24 cellular contexts compared by ENCODE assay signal in genomic region chr13:85719749-85720148, GRCh38.
DNase-seq lines count a peak whose midpoint lies in the region; ATAC-seq, FAIRE-seq and TF ChIP-seq lines count a peak whose summit lies in the region.
"Had no signal": no experiment of that assay in that cellular context is flagged by ENCODE, and none has a peak within 500 bp of the region (broad histone marks: within the 10 kb centered on the region; RNA-seq: fewer than 3 reads in every experiment).

No MANE protein-coding gene starts in this region.

- no peaks in the 10 kb centered on the region for H3K36me3 Mint-ChIP-seq in activated T-helper 2 cell treated with anti-CD3 and anti-CD28 coated beads, Interferon-gamma antibody, Interleukin-2, Interleukin-4, amounts not matched to agents 10 μg/mL and 5 μg/mL and 100 μg/mL, durations not matched to agents 14 hours and 24 hours and 36 hours (ENCODE audit: low read depth)
- no peaks in the 10 kb centered on the region for H3K36me3 Mint-ChIP-seq in naive thymus-derived CD4-positive, alpha-beta T cell
- H3K36me3 Mint-ChIP-seq: CD14-positive monocyte had no signal

- no peaks in the 10 kb centered on the region for H3K9me3 Mint-ChIP-seq in activated T-helper 2 cell treated with anti-CD3 and anti-CD28 coated beads, Interferon-gamma antibody, Interleukin-2, Interleukin-4, amounts not matched to agents 10 μg/mL and 5 μg/mL and 100 μg/mL, durations not matched to agents 14 hours and 24 hours and 36 hours
- H3K9me3 Mint-ChIP-seq in naive thymus-derived CD4-positive, alpha-beta T cell: peaks cover 0 to 13% (median 0%) of the 10 kb centered on the region in 11 donors
- H3K9me3 Mint-ChIP-seq: CD4-positive, alpha-beta T cell; GM23338; HFFc6 had no signal

- CTCF ChIA-PET in A549 (lab: Yijun Ruan, JAX): no interaction called here
- CTCF ChIA-PET in naive thymus-derived CD4-positive, alpha-beta T cell (lab: Charles Lee): no interaction called here

- no peak overlapping the region for H3K18ac ChIP-seq in neuronal stem cell (ENCODE audit: low read length)

- no peak overlapping the region for H3K14ac ChIP-seq in neuronal stem cell (ENCODE audit: low read length)

- 79% methylated on average over 1 of the region's 1 CpG for WGBS in A549 (ENCODE audit: missing lambda C conversion rate)
- WGBS in neuronal stem cell (ENCODE audit: extremely low coverage in 2 of 2, insufficient read length in 2 of 2, insufficient replicate concordance in 1 of 2), 2 donors: no CpG with 5 or more reads among the region's 1 CpG

- H3K79me2 ChIP-seq in Karpas-422 (ENCODE audit: low read length): no peaks in the 10 kb centered on the region

- H3K4me1 ChIP-seq in A549 (peaks cover 13% of the 10 kb centered on the region; the same call in 1 of the 3 replicates), Karpas-422 (ENCODE audit: low read length) (no peaks in the 10 kb centered on the region), neuronal stem cell (ENCODE audit: control insufficient read depth in 2 of 2, insufficient read depth in 1 of 2, low read depth in 1 of 2, low read length in 2 of 2) (no peaks in the 10 kb centered on the region), right atrium auricular region (no peaks in the 10 kb centered on the region)
- no peaks in the 10 kb centered on the region for H3K4me1 ChIP-seq in naive thymus-derived CD4-positive, alpha-beta T cell (ENCODE audit: control insufficient read depth in 2 of 2, insufficient read depth in 2 of 2, low read length in 2 of 2)
- H3K4me1 ChIP-seq: BE2C; BLaER1 treated with 17β-estradiol and CSF1 and Interleukin-3, amounts not matched to agents 10 nM and 100 nM; HAP-1 had no signal

- TF ChIP-seq EP300 in A549 (IDR thresholded peaks at IDR 0.05): no peak

- peak overlapping the region; percentile 35 for H2AFZ ChIP-seq in Karpas-422 (ENCODE audit: low read length)
- H2AFZ ChIP-seq in neuronal stem cell (ENCODE audit: low read length): peak overlapping the region; percentile 21
- H2AFZ ChIP-seq: GM23338 had no signal

- H4K91ac ChIP-seq in neuronal stem cell (ENCODE audit: low read depth, low read length, poor library complexity): no peak overlapping the region

- no peak overlapping the region for H3K27ac Mint-ChIP-seq in activated T-helper 2 cell treated with anti-CD3 and anti-CD28 coated beads, Interferon-gamma antibody, Interleukin-2, Interleukin-4, amounts not matched to agents 10 μg/mL and 5 μg/mL and 100 μg/mL, durations not matched to agents 14 hours and 24 hours and 36 hours
- no peak overlapping the region for H3K27ac Mint-ChIP-seq in naive thymus-derived CD4-positive, alpha-beta T cell
- H3K27ac Mint-ChIP-seq: CD14-positive monocyte; CD4-positive, alpha-beta T cell; GM23338; HFFc6 had no signal

- H3K79me1 ChIP-seq in neuronal stem cell (ENCODE audit: low read depth, low read length): no peaks in the 10 kb centered on the region

- H4K8ac ChIP-seq in neuronal stem cell (ENCODE audit: low read depth, low read length): no peak overlapping the region

- H3K4me2 ChIP-seq in A549 (peak overlapping the region; percentile 41; the same call in 2 of the 3 replicates), Karpas-422 (ENCODE audit: low read depth, low read length, poor library complexity, severe bottlenecking) (no peak overlapping the region), neuronal stem cell (ENCODE audit: insufficient read depth, low read length, poor library complexity, severe bottlenecking) (no peak overlapping the region)
- H3K4me2 ChIP-seq: BLaER1 treated with 17β-estradiol and CSF1 and Interleukin-3, amounts not matched to agents 10 nM and 100 nM; GM23338 had no signal

- no peak overlapping the region for H2AK5ac ChIP-seq in neuronal stem cell (ENCODE audit: low read depth, low read length)

- no peak overlapping the region for H3K23ac ChIP-seq in neuronal stem cell (ENCODE audit: low read depth, low read length, poor library complexity)

- FAIRE-seq in A549 (lab: Jason Lieb, UNC): no peak
- FAIRE-seq: GM12891, GM18507 had no signal

- H3K27me3 ChIP-seq in Karpas-422 (ENCODE audit: low read length): no peaks in the 10 kb centered on the region
- no peaks in the 10 kb centered on the region for H3K27me3 ChIP-seq in neuronal stem cell (ENCODE audit: control insufficient read depth in 3 of 3, insufficient read depth in 3 of 3, low read depth in 1 of 3, low read length in 3 of 3)
- no peaks in the 10 kb centered on the region for H3K27me3 ChIP-seq in right atrium auricular region
- no peaks in the 10 kb centered on the region for H3K27me3 ChIP-seq in naive thymus-derived CD4-positive, alpha-beta T cell (ENCODE audit: control insufficient read depth in 2 of 2, insufficient read depth in 2 of 2, low read length in 2 of 2)
- H3K27me3 ChIP-seq: BE2C; BLaER1 treated with 17β-estradiol and CSF1 and Interleukin-3, amounts not matched to agents 10 nM and 100 nM had no signal

- no peak overlapping the region for H3K4me3 ChIP-seq in A549
- H3K4me3 ChIP-seq in Karpas-422 (ENCODE audit: low read length): no peak overlapping the region
- H3K4me3 ChIP-seq in neuronal stem cell (ENCODE audit: low read length in 2 of 2): no peak overlapping the region
- no peak overlapping the region for H3K4me3 ChIP-seq in right atrium auricular region
- H3K4me3 ChIP-seq in naive thymus-derived CD4-positive, alpha-beta T cell (ENCODE audit: low read length): no peak overlapping the region
- H3K4me3 ChIP-seq: BLaER1 treated with 17β-estradiol and CSF1 and Interleukin-3, amounts not matched to agents 10 nM and 100 nM; GM23338; HAP-1 had no signal

- no peaks in the 10 kb centered on the region for H4K20me1 ChIP-seq in Karpas-422 (ENCODE audit: insufficient read depth, low read depth, low read length)
- H4K20me1 ChIP-seq: BLaER1 treated with 17β-estradiol and CSF1 and Interleukin-3, amounts not matched to agents 10 nM and 100 nM had no signal

- H2BK5ac ChIP-seq in neuronal stem cell (ENCODE audit: low read length): no peak overlapping the region

- no peaks in the 10 kb centered on the region for H3K9me2 ChIP-seq in Karpas-422 (replicated peaks; ENCODE audit: insufficient read depth, low read length)

- no peak for ATAC-seq in A549
- ATAC-seq in naive thymus-derived CD4-positive, alpha-beta T cell: no peak
- ATAC-seq: GM23338 had no signal

- H3K4me3 Mint-ChIP-seq in activated T-helper 2 cell treated with anti-CD3 and anti-CD28 coated beads, Interferon-gamma antibody, Interleukin-2, Interleukin-4, amounts not matched to agents 10 μg/mL and 5 μg/mL and 100 μg/mL, durations not matched to agents 14 hours and 24 hours and 36 hours (ENCODE audit: low read depth): no peak overlapping the region
- no peak overlapping the region for H3K4me3 Mint-ChIP-seq in naive thymus-derived CD4-positive, alpha-beta T cell
- H3K4me3 Mint-ChIP-seq: CD14-positive monocyte; CD4-positive, alpha-beta T cell; GM23338; HFFc6 had no signal

- POLR2A ChIA-PET in A549 (lab: Yijun Ruan, JAX): no interaction called here
- POLR2A ChIA-PET in naive thymus-derived CD4-positive, alpha-beta T cell (lab: Charles Lee): no interaction called here

- H3K27me3 Mint-ChIP-seq in activated T-helper 2 cell treated with anti-CD3 and anti-CD28 coated beads, Interferon-gamma antibody, Interleukin-2, Interleukin-4, amounts not matched to agents 10 μg/mL and 5 μg/mL and 100 μg/mL, durations not matched to agents 14 hours and 24 hours and 36 hours (ENCODE audit: low read depth): no peaks in the 10 kb centered on the region
- H3K27me3 Mint-ChIP-seq in naive thymus-derived CD4-positive, alpha-beta T cell: no peaks in the 10 kb centered on the region
- H3K27me3 Mint-ChIP-seq: CD4-positive, alpha-beta T cell had no signal

- no peak overlapping the region for H2BK120ac ChIP-seq in neuronal stem cell (ENCODE audit: low read depth, low read length)

- H3K4me1 Mint-ChIP-seq in activated T-helper 2 cell treated with anti-CD3 and anti-CD28 coated beads, Interferon-gamma antibody, Interleukin-2, Interleukin-4, amounts not matched to agents 10 μg/mL and 5 μg/mL and 100 μg/mL, durations not matched to agents 14 hours and 24 hours and 36 hours (ENCODE audit: low read depth): no peaks in the 10 kb centered on the region
- H3K4me1 Mint-ChIP-seq in naive thymus-derived CD4-positive, alpha-beta T cell: no peaks in the 10 kb centered on the region
- H3K4me1 Mint-ChIP-seq: CD14-positive monocyte had no signal

- H3K9me3 ChIP-seq in A549 (no peaks in the 10 kb centered on the region), Karpas-422 (ENCODE audit: low read length) (no peaks in the 10 kb centered on the region), neuronal stem cell (replicated peaks in 1 of 2; ENCODE audit: control insufficient read depth in 2 of 2, insufficient read depth in 1 of 2, low read depth in 1 of 2, low read length in 2 of 2) (no peaks in the 10 kb centered on the region), right atrium auricular region (no peaks in the 10 kb centered on the region)
- H3K9me3 ChIP-seq in naive thymus-derived CD4-positive, alpha-beta T cell (ENCODE audit: control insufficient read depth in 2 of 3, low read length in 3 of 3): no peaks in the 10 kb centered on the region
- H3K9me3 ChIP-seq: BE2C; BLaER1 treated with 17β-estradiol and CSF1 and Interleukin-3, amounts not matched to agents 10 nM and 100 nM; HAP-1 had no signal

- no peak for TF ChIP-seq RAD21 in A549 (conservative IDR thresholded peaks at IDR 0.05 in 1 of 2, IDR thresholded peaks at IDR 0.05 in 1 of 2)

- H3K36me3 ChIP-seq in Karpas-422 (ENCODE audit: insufficient read depth, low read length): no peaks in the 10 kb centered on the region
- no peaks in the 10 kb centered on the region for H3K36me3 ChIP-seq in neuronal stem cell (replicated peaks in 1 of 2; ENCODE audit: control insufficient read depth in 2 of 2, insufficient read depth in 2 of 2, low read length in 2 of 2)
- no peaks in the 10 kb centered on the region for H3K36me3 ChIP-seq in right atrium auricular region
- no peaks in the 10 kb centered on the region for H3K36me3 ChIP-seq in naive thymus-derived CD4-positive, alpha-beta T cell (ENCODE audit: control insufficient read depth in 2 of 3, insufficient read depth in 3 of 3, low read length in 3 of 3)
- H3K36me3 ChIP-seq: BE2C; BLaER1 treated with 17β-estradiol and CSF1 and Interleukin-3, amounts not matched to agents 10 nM and 100 nM; HAP-1 had no signal

- no peak overlapping the region for H2BK12ac ChIP-seq in neuronal stem cell (ENCODE audit: low read length)

- H3K27ac ChIP-seq in 22Rv1: peak overlapping the region; percentile 92
- no peak overlapping the region for H3K27ac ChIP-seq in A549
- no peak overlapping the region for H3K27ac ChIP-seq in Karpas-422 (ENCODE audit: low read length)
- H3K27ac ChIP-seq in neuronal stem cell (replicated peaks; ENCODE audit: low read length): no peak overlapping the region
- H3K27ac ChIP-seq in right atrium auricular region: no peak overlapping the region
- H3K27ac ChIP-seq in naive thymus-derived CD4-positive, alpha-beta T cell (ENCODE audit: low read depth, low read length): no peak overlapping the region
- H3K27ac ChIP-seq: BLaER1 treated with 17β-estradiol and CSF1 and Interleukin-3, amounts not matched to agents 10 nM and 100 nM had no signal

- H2BK15ac ChIP-seq in neuronal stem cell (ENCODE audit: low read length): no peak overlapping the region

- no peak overlapping the region for H3K4ac ChIP-seq in neuronal stem cell (ENCODE audit: low read length)

- intact Hi-C loops in activated T-helper 2 cell treated with anti-CD3 and anti-CD28 coated beads, Interferon-gamma antibody, Interleukin-2, Interleukin-4, amounts not matched to agents 10 μg/mL and 5 μg/mL and 100 μg/mL, durations not matched to agents 14 hours and 24 hours and 36 hours (cut with micrococcal nuclease): loop anchor here (10.0 kb wide), 1 partner anchor 1015 kb away; no protein-coding TSS in a partner anchor
- intact Hi-C loops in naive thymus-derived CD4-positive, alpha-beta T cell (cut with micrococcal nuclease): no loop called here

- no peak for TF ChIP-seq CTCF in 22Rv1 (IDR thresholded peaks at IDR 0.05)
- TF ChIP-seq CTCF in A549 (IDR thresholded peaks at IDR 0.05): no peak
- no peak for TF ChIP-seq CTCF in right atrium auricular region (IDR thresholded peaks at IDR 0.05)

- H3K9ac ChIP-seq in Karpas-422 (ENCODE audit: low read length): no peak overlapping the region
- no peak overlapping the region for H3K9ac ChIP-seq in neuronal stem cell (ENCODE audit: low read depth, low read length, poor library complexity)
- H3K9ac ChIP-seq: BLaER1 treated with 17β-estradiol and CSF1 and Interleukin-3, amounts not matched to agents 10 nM and 100 nM had no signal

- DNase-seq in A549 (ENCODE audit: low read depth in 1 of 2, low spot score in 1 of 2) (no peak), Karpas-422 (no peak), neuronal stem cell (ENCODE audit: low spot score) (no peak), midbrain (lab: John Stamatoyannopoulos, UW) (no peak), right atrium auricular region (ENCODE audit: low spot score) (no peak)
- DNase-seq in activated T-helper 2 cell treated with anti-CD3 and anti-CD28 coated beads, Interferon-gamma antibody, Interleukin-2, Interleukin-4, amounts not matched to agents 10 μg/mL and 5 μg/mL and 100 μg/mL, durations not matched to agents 14 hours and 24 hours and 36 hours (ENCODE audit: low spot score): no peak
- no peak for DNase-seq in naive thymus-derived CD4-positive, alpha-beta T cell
- DNase-seq: ACHN; AML-193; BE2C; Calu3; CD4-positive, alpha-beta T cell; COR-L47; DMS53; DMS79 treated with DMSO at 0.1 percent for 48 hours; GF-D8; HFFc6 had no signal

- TF ChIP-seq POLR2A in A549 (IDR thresholded peaks at IDR 0.05; ENCODE audit: low read length): no peak
